18 cellular contexts compared by ENCODE assay signal in genomic region chr17:69947027-69947759, GRCh38.
"Had no signal": no experiment of that assay in that cellular context is flagged by ENCODE, and none has a peak within 500 bp of the region (broad histone marks: within the 10 kb centered on the region; RNA-seq: fewer than 3 reads in every experiment).

No MANE protein-coding gene starts in this region.

- ATAC-seq: left lobe of liver; mucosa of descending colon; naive thymus-derived CD8-positive, alpha-beta T cell; psoas muscle; right lobe of liver; stimulated activated naive B cell treated with anti-CD40 and anti-IgM and Interleukin-4, amounts not matched to agents 10 μg/mL and 1 μg/mL and 100 μg/mL, for 72 hours; T-cell; WTC11 had no signal

- H3K4me3 ChIP-seq: adrenal gland, breast epithelium, esophagus muscularis mucosa, mucosa of descending colon, psoas muscle, right lobe of liver had no signal

- H3K27me3 ChIP-seq: adrenal gland, breast epithelium, esophagus muscularis mucosa, right lobe of liver had no signal

- H3K36me3 ChIP-seq: adrenal gland, breast epithelium, esophagus muscularis mucosa, right lobe of liver had no signal

- DNase-seq: activated CD4-positive, alpha-beta T cell treated with anti-CD3 and anti-CD28 coated beads, Interleukin-2, amount 10 ng/mL, durations not matched to agents 24 days and 14 days; activated naive CD4-positive, alpha-beta T cell treated with anti-CD3 and anti-CD28 coated beads for 36 hours; adrenal gland; mammary epithelial cell; mucosa of descending colon; naive thymus-derived CD8-positive, alpha-beta T cell; nucleus accumbens; psoas muscle; right lobe of liver; stimulated activated CD4-positive, alpha-beta T cell treated with anti-CD3 and anti-CD28 coated beads, Interleukin-2, amount 100 ng/mL, for 24 hours; stimulated activated naive B cell treated with anti-CD40 and anti-IgM and Interleukin-4, amounts not matched to agents 10 μg/mL and 1 μg/mL and 100 μg/mL, for 72 hours; substantia nigra; T-cell; trophoblast cell had no signal

- H3K9me3 ChIP-seq: adrenal gland, breast epithelium, esophagus muscularis mucosa, mucosa of descending colon, psoas muscle, right lobe of liver had no signal

- H3K27ac ChIP-seq: adrenal gland, breast epithelium, psoas muscle, right lobe of liver had no signal

- H3K4me1 ChIP-seq: adrenal gland, breast epithelium, right lobe of liver had no signal
